ENCODE assay signal across 19 cellular contexts in genomic region chr15:69434679-69435078, GRCh38. TPM values are rescaled to one million over a fixed set of nuclear protein-coding genes. Genes with fewer than 3 reads are reported as not detected.
A peak's percentile ranks its signal among the peaks of the same experiment; 100 is the strongest.
DNase-seq lines count a peak whose midpoint lies in the region; ATAC-seq and TF ChIP-seq lines count a peak whose summit lies in the region.
"Had no signal": no experiment of that assay in that cellular context is flagged by ENCODE, and none has a peak within 500 bp of the region (broad histone marks: within the 10 kb centered on the region; RNA-seq: fewer than 3 reads in every experiment).

No MANE protein-coding gene starts in this region.

- H2BK5ac ChIP-seq in trophoblast cell (ENCODE audit: low read depth, low read length, poor library complexity): no peak overlapping the region

- H2BK120ac ChIP-seq in trophoblast cell (ENCODE audit: insufficient read depth, low read length, poor library complexity): no peak overlapping the region

- no peaks in the 10 kb centered on the region for H3K79me1 ChIP-seq in trophoblast cell (ENCODE audit: low read length)

- no peaks in the 10 kb centered on the region for H3K27me3 ChIP-seq in HL-60 (ENCODE audit: insufficient read depth, poor library complexity, severe bottlenecking)
- H3K27me3 ChIP-seq in trophoblast cell (ENCODE audit: insufficient read depth, low read length): no peaks in the 10 kb centered on the region
- H3K27me3 ChIP-seq: BE2C had no signal

- no peak overlapping the region for H3K9ac ChIP-seq in trophoblast cell (ENCODE audit: low read length)

- H3K27ac Mint-ChIP-seq in HFFc6 (peak overlapping the region; percentile 0; the same call in 1 of the 2 replicates), chondrocyte (ENCODE audit: unreplicated experiment) (no peak overlapping the region)
- H3K27ac Mint-ChIP-seq in T-helper 2 cell treated with Interferon-gamma antibody and Interleukin-4, amounts not matched to agents 5 μg/mL and 100 μg/mL, for 36 hours: no peak overlapping the region
- H3K27ac Mint-ChIP-seq: CD4-positive, CD25-positive, alpha-beta regulatory T cell had no signal

- no peak overlapping the region for H3K18ac ChIP-seq in trophoblast cell (ENCODE audit: low read length)

- no peak overlapping the region for H3K23ac ChIP-seq in trophoblast cell (ENCODE audit: low read length)

- H3K27me3 Mint-ChIP-seq in HFFc6 (ENCODE audit: insufficient read depth): no peaks in the 10 kb centered on the region; the same call in 1 of the 2 replicates
- no peaks in the 10 kb centered on the region for H3K27me3 Mint-ChIP-seq in chondrocyte (ENCODE audit: low read depth)
- no peaks in the 10 kb centered on the region for H3K27me3 Mint-ChIP-seq in T-helper 2 cell treated with Interferon-gamma antibody and Interleukin-4, amounts not matched to agents 5 μg/mL and 100 μg/mL, for 36 hours (ENCODE audit: low read depth)
- H3K27me3 Mint-ChIP-seq: CD4-positive, CD25-positive, alpha-beta regulatory T cell had no signal

- H3K4me3 ChIP-seq in HL-60 (replicated peaks; ENCODE audit: insufficient read depth, low read length): no peak overlapping the region
- H3K4me3 ChIP-seq in trophoblast cell (ENCODE audit: low read depth, low read length): peak overlapping the region; percentile 13
- H3K4me3 ChIP-seq: GM12878 had no signal

- H4K8ac ChIP-seq in trophoblast cell (ENCODE audit: low read depth, low read length): no peak overlapping the region

- no peak for ATAC-seq in esophagus mucosa
- no peak for ATAC-seq in HG03521 (IDR thresholded peaks at IDR 0.05; ENCODE audit: unreplicated experiment)
- ATAC-seq: GM12878 had no signal

- no peak overlapping the region for H4K12ac ChIP-seq in trophoblast cell (ENCODE audit: low read depth, low read length)

- no peaks in the 10 kb centered on the region for H3K4me1 ChIP-seq in trophoblast cell (ENCODE audit: control insufficient read depth in 1 of 2, insufficient read depth in 2 of 2, low read length in 2 of 2)
- H3K4me1 ChIP-seq: BE2C had no signal

- no peak overlapping the region for H3K4ac ChIP-seq in trophoblast cell (ENCODE audit: low read depth, low read length)

- H3K4me1 Mint-ChIP-seq in HFFc6 (ENCODE audit: low read depth): peaks cover 15% of the 10 kb centered on the region
- H3K4me1 Mint-ChIP-seq in chondrocyte (ENCODE audit: low read depth): peaks cover 7% of the 10 kb centered on the region
- H3K4me1 Mint-ChIP-seq in T-helper 2 cell treated with Interferon-gamma antibody and Interleukin-4, amounts not matched to agents 5 μg/mL and 100 μg/mL, for 36 hours (ENCODE audit: low read depth): peaks cover 8% of the 10 kb centered on the region
- H3K4me1 Mint-ChIP-seq: CD8-positive, alpha-beta memory T cell had no signal

- no peaks in the 10 kb centered on the region for H3K79me2 ChIP-seq in trophoblast cell (ENCODE audit: control insufficient read depth, insufficient read depth, low read length, poor library complexity)

- H3K36me3 Mint-ChIP-seq in HFFc6 (ENCODE audit: low read depth) (peaks cover 52% of the 10 kb centered on the region), chondrocyte (ENCODE audit: low read depth) (peaks cover 15% of the 10 kb centered on the region)
- H3K36me3 Mint-ChIP-seq in T-helper 2 cell treated with Interferon-gamma antibody and Interleukin-4, amounts not matched to agents 5 μg/mL and 100 μg/mL, for 36 hours (ENCODE audit: low read depth): peaks cover 71% of the 10 kb centered on the region
- H3K36me3 Mint-ChIP-seq: CD4-positive, CD25-positive, alpha-beta regulatory T cell had no signal

- H3K9me3 Mint-ChIP-seq in HFFc6 (no peaks in the 10 kb centered on the region), chondrocyte (ENCODE audit: low read depth) (no peaks in the 10 kb centered on the region)
- no peaks in the 10 kb centered on the region for H3K9me3 Mint-ChIP-seq in T-helper 2 cell treated with Interferon-gamma antibody and Interleukin-4, amounts not matched to agents 5 μg/mL and 100 μg/mL, for 36 hours
- H3K9me3 Mint-ChIP-seq: CD4-positive, CD25-positive, alpha-beta regulatory T cell; CD8-positive, alpha-beta memory T cell had no signal

- TF ChIP-seq CTCF in HFFc6 (IDR thresholded peaks at IDR 0.05): no peak
- no peak for TF ChIP-seq CTCF in HL-60 (IDR thresholded peaks at IDR 0.05; ENCODE audit: insufficient read depth, low read length)
- TF ChIP-seq CTCF in chondrocyte (IDR thresholded peaks at IDR 0.05): no peak

- H3K4me3 Mint-ChIP-seq in HFFc6 (no peak overlapping the region), chondrocyte (ENCODE audit: unreplicated experiment) (no peak overlapping the region)
- no peak overlapping the region for H3K4me3 Mint-ChIP-seq in T-helper 2 cell treated with Interferon-gamma antibody and Interleukin-4, amounts not matched to agents 5 μg/mL and 100 μg/mL, for 36 hours
- H3K4me3 Mint-ChIP-seq: CD4-positive, CD25-positive, alpha-beta regulatory T cell; CD8-positive, alpha-beta memory T cell had no signal

- H2AFZ ChIP-seq in trophoblast cell (ENCODE audit: insufficient read depth, low read length, poor library complexity): no peak overlapping the region

- DNase-seq in HFFc6 (no peak), HL-60 (ENCODE audit: low read depth in 1 of 2, low spot score in 1 of 2) (no peak), chondrocyte (ENCODE audit: low spot score) (peak; percentile 91), trophoblast cell (no peak), MV-4-11 (lab: John Stamatoyannopoulos, UW) (no peak)
- DNase-seq in T-helper 2 cell treated with Interferon-gamma antibody and Interleukin-4, amounts not matched to agents 5 μg/mL and 100 μg/mL, for 36 hours (ENCODE audit: low spot score): no peak
- DNase-seq: ACHN; BE2C; C1 segment of cervical spinal cord; CD4-positive, CD25-positive, alpha-beta regulatory T cell; CD8-positive, alpha-beta memory T cell; COR-L47; DMS 273 treated with DMSO at 0.1 percent for 48 hours; DMS53; DND-41; HCEC 1CT had no signal

- H2AK5ac ChIP-seq in trophoblast cell (ENCODE audit: low read length): no peak overlapping the region

- peaks cover 23 to 34% of the 10 kb centered on the region in 2 experiments for H3K36me3 ChIP-seq in trophoblast cell (ENCODE audit: control insufficient read depth in 1 of 2, insufficient read depth in 2 of 2, low read length in 2 of 2)

- H3K27ac ChIP-seq in HL-60 (replicated peaks) (peak overlapping the region; percentile 78; the same call in 1 of the 2 replicates), trophoblast cell (ENCODE audit: low read depth, low read length) (no peak overlapping the region)

- WGBS in trophoblast cell (ENCODE audit: extremely low coverage, insufficient coverage, insufficient read length): no CpG with 5 or more reads among the region's 18 CpGs

- H3K4me2 ChIP-seq in trophoblast cell (ENCODE audit: low read length): no peak overlapping the region

- no peak overlapping the region for H2BK12ac ChIP-seq in trophoblast cell (ENCODE audit: low read length)

- H3K14ac ChIP-seq in trophoblast cell (ENCODE audit: low read length): no peak overlapping the region

- peaks cover 3% of the 10 kb centered on the region for H3K9me3 ChIP-seq in trophoblast cell (ENCODE audit: insufficient read depth, low read depth, low read length)
- H3K9me3 ChIP-seq: BE2C had no signal

- no peak overlapping the region for H4K91ac ChIP-seq in trophoblast cell (ENCODE audit: low read depth, low read length)

RNA-seq across cellular contexts. Expression of gene RPLP1, which starts 17.9 kb away (rescaled TPM):
- total RNA-seq in HFFc6 (2021; fragmentation: NEBNext Ultra II Directional; extraction: Animal tissue kit (Norgen Biotek cat#: 25700)): 1,000 to 10,000 TPM; 1,302 to 1,622 (median 1,423) TPM
- total RNA-seq in chondrocyte: 1,418 to 1,674 TPM (median 1,473 TPM) in 3 replicates
- polyA plus RNA-seq in trophoblast cell (2013): 2,044 and 2,170 TPM in 2 replicates
- total RNA-seq in esophagus mucosa: 2,110 TPM

RNA-seq across cellular contexts. Expression of gene KIF23, which starts 20.5 kb away (rescaled TPM):
- total RNA-seq in HFFc6 (2021; fragmentation: NEBNext Ultra II Directional; extraction: Animal tissue kit (Norgen Biotek cat#: 25700)): 10 to 100 TPM; 37.0 to 74.7 (median 64.6) TPM
- total RNA-seq in chondrocyte: 13.5 to 20.4 TPM (median 14.8 TPM) in 3 replicates
- 34.2 and 37.5 TPM in 2 replicates for polyA plus RNA-seq in trophoblast cell (2013)
- 16.0 TPM for total RNA-seq in esophagus mucosa
